ENCODE assay signal across 8 cellular contexts in the genomic region with DNA sequence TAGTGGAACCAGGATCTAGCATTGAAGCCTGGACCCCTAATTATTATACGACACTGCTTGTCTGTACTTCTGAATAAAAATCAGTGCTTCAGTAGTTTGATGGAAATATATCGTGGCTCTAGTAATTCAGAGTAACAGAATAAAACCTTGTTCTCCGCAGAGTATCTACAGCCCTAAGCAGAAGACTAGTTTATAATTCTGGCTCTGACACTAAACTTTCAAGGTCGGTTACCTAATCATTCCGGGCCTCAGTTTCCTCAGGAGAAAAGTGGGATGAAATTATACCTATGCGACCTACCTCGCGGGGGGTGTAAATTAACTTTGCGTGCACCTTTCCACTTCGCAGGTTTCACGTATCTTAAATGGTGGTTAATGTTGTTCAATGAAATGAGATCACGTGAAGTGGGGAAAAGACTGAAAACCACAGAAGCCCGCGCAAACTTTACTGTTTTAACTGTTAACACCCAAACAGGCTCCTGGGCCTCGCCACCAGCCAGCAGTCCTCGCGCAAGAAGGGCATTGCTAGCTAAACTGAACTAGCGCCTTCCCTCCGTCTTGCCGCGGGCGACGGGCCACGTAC. TPM values are rescaled to one million over a fixed set of nuclear protein-coding genes. Genes with fewer than 3 reads are reported as not detected.
DNase-seq lines count a peak whose midpoint lies in the region; ATAC-seq, FAIRE-seq and TF ChIP-seq lines count a peak whose summit lies in the region.

No MANE protein-coding gene starts in this region.

- TF ChIP-seq POLR2A in A549 (IDR thresholded peaks at IDR 0.05; ENCODE audit: low read length) (no peak), lower leg skin (IDR thresholded peaks at IDR 0.05) (no peak)

- TF ChIP-seq RAD21 in A549 (conservative IDR thresholded peaks at IDR 0.05 in 1 of 2, IDR thresholded peaks at IDR 0.05 in 1 of 2), result no peak

- WGBS in A549 (ENCODE audit: missing lambda C conversion rate), result 2% methylated on average over 24 of the region's 24 CpGs
- WGBS in HUES64, result 10% methylated on average over 24 of the region's 24 CpGs
- WGBS in adipose tissue, 3 donors, result 3 to 14% (median 13%) methylated on average over 24 of the region's 24 CpGs
- 15 to 21% methylated on average over 23 to 24 of the region's 24 CpGs for WGBS in lower leg skin, 2 donors

- H3K9ac ChIP-seq in HUES64 (ENCODE audit: low read depth, low read length), result peak overlapping the region; percentile 89

- intact Hi-C loops in lower leg skin (cut with DNase I; ENCODE audit: low total_unique reads) (no loop called here), upper lobe of right lung (cut with DNase I) (no loop called here)

- FAIRE-seq in A549 (lab: Jason Lieb, UNC), result no peak

- peaks cover 44% of the 10 kb centered on the region for H3K36me3 ChIP-seq in HUES64 (ENCODE audit: insufficient read depth, low read length)
- H3K36me3 ChIP-seq in upper lobe of right lung, result peaks cover 36% of the 10 kb centered on the region

- H3K27me3 ChIP-seq in HUES64 (ENCODE audit: insufficient read depth, low read length) (no peaks in the 10 kb centered on the region), upper lobe of right lung (no peaks in the 10 kb centered on the region)

- DNase-seq in A549 (ENCODE audit: low read depth in 1 of 2, low spot score in 1 of 2), result peak in 1 of 2 experiments; percentile 6
- DNase-seq in lower leg skin (ENCODE audit: low spot score in 2 of 2), result no peak
- no peak for DNase-seq in upper lobe of right lung
- no peak for DNase-seq in SHP77 treated with DMSO at 0.1 percent for 48 hours (lab: John Stamatoyannopoulos, UW)
- DNase-seq in NK-92 treated with Interleukin-12 subunit alpha and Interleukin-12 subunit beta, amount 100 ng/mL, for 24 hours (lab: John Stamatoyannopoulos, UW), result no peak

- POLR2A ChIA-PET in A549 (lab: Yijun Ruan, JAX), result interaction anchor here (1.5 kb wide), 3 partner anchors 9 to 826 kb away, joined by 3 to 18 read pairs (median 4); a partner anchor contains a TSS

- H3K4me3 ChIP-seq in A549 (peak overlapping the region; percentile 70), HUES64 (ENCODE audit: low read length) (peak overlapping the region; percentile 84), lower leg skin (ENCODE audit: low read depth, poor library complexity, severe bottlenecking) (peak overlapping the region; percentile 57), upper lobe of right lung (peak overlapping the region; percentile 86)

- H3K27ac ChIP-seq in A549, result peak overlapping the region; percentile 93 to 96
- peak overlapping the region; percentile 93 for H3K27ac ChIP-seq in HUES64 (ENCODE audit: low read depth, low read length)
- H3K27ac ChIP-seq in adipose tissue (ENCODE audit: low read depth, low read length), result peak overlapping the region; percentile 93
- H3K27ac ChIP-seq in upper lobe of right lung, result peak overlapping the region; percentile 95

- H3K9me3 ChIP-seq in A549 (no peaks in the 10 kb centered on the region), HUES64 (ENCODE audit: insufficient read depth, low read depth, low read length) (no peaks in the 10 kb centered on the region), upper lobe of right lung (no peaks in the 10 kb centered on the region)

- ATAC-seq in A549 (no peak), upper lobe of right lung (no peak), GM21360 (IDR thresholded peaks at IDR 0.05; ENCODE audit: unreplicated experiment) (no peak)

- peak overlapping the region; percentile 96 for H3K4me2 ChIP-seq in A549

- H3K4me1 ChIP-seq in A549, result peaks cover 29% of the 10 kb centered on the region; the same call in 2 of the 3 replicates
- H3K4me1 ChIP-seq in HUES64 (ENCODE audit: insufficient read depth, low read length), result peaks cover 23% of the 10 kb centered on the region
- peaks cover 54% of the 10 kb centered on the region for H3K4me1 ChIP-seq in upper lobe of right lung

- TF ChIP-seq CTCF in A549 (IDR thresholded peaks at IDR 0.05) (no peak), lower leg skin (IDR thresholded peaks at IDR 0.05) (no peak), upper lobe of right lung (IDR thresholded peaks at IDR 0.05) (no peak)

- no peak for TF ChIP-seq EP300 in A549 (IDR thresholded peaks at IDR 0.05)

- CTCF ChIA-PET in A549 (lab: Yijun Ruan, JAX), result interaction anchor here (0.7 kb wide), 1 partner anchor 19 kb away, joined by 3 read pairs; no protein-coding TSS in a partner anchor

TF ChIP-seq in A549, 52 proteins besides CTCF, POLR2A, EP300 and RAD21 (continues in another document):
- TF ChIP-seq BHLHE40 (IDR thresholded peaks at IDR 0.05; ENCODE audit: low read depth, low read length) (no peak), MYC (IDR thresholded peaks at IDR 0.05; ENCODE audit: borderline replicate concordance, low read length) (no peak), TP53 (CRISPR knock-in tag; IDR thresholded peaks at IDR 0.05) (0 out of 2 replicates have a peak, but pooled peaks have one; percentile 18), RARB (CRISPR knock-in tag; IDR thresholded peaks at IDR 0.05) (no peak), POLR2AphosphoS2 (conservative IDR thresholded peaks at IDR 0.05; ENCODE audit: low read length) (no peak), ZFP36 (IDR thresholded peaks at IDR 0.05; ENCODE audit: borderline replicate concordance, partially characterized antibody) (no peak), FOSB (CRISPR knock-in tag; IDR thresholded peaks at IDR 0.05) (0 out of 2 replicates have a peak, but pooled peaks have one; percentile 54), HEYL (CRISPR knock-in tag; IDR thresholded peaks at IDR 0.05) (no peak), JUNB (IDR thresholded peaks at IDR 0.05) (no peak), NPAS2 (CRISPR knock-in tag; IDR thresholded peaks at IDR 0.05; ENCODE audit: borderline replicate concordance) (no peak), SREBF2 (IDR thresholded peaks at IDR 0.05) (no peak), ESRRA (IDR thresholded peaks at IDR 0.05; ENCODE audit: borderline replicate concordance, low read length) (no peak), TFCP2L1 (CRISPR knock-in tag; IDR thresholded peaks at IDR 0.05) (no peak), RFX5 (IDR thresholded peaks at IDR 0.05) (no peak), EHMT2 (IDR thresholded peaks at IDR 0.05; ENCODE audit: low read depth) (no peak)
- TF ChIP-seq, protein P1, sequence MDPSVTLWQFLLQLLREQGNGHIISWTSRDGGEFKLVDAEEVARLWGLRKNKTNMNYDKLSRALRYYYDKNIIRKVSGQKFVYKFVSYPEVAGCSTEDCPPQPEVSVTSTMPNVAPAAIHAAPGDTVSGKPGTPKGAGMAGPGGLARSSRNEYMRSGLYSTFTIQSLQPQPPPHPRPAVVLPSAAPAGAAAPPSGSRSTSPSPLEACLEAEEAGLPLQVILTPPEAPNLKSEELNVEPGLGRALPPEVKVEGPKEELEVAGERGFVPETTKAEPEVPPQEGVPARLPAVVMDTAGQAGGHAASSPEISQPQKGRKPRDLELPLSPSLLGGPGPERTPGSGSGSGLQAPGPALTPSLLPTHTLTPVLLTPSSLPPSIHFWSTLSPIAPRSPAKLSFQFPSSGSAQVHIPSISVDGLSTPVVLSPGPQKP (IDR thresholded peaks at IDR 0.05; ENCODE audit: low read depth, low read length), result no peak
- TF ChIP-seq, protein P2, sequence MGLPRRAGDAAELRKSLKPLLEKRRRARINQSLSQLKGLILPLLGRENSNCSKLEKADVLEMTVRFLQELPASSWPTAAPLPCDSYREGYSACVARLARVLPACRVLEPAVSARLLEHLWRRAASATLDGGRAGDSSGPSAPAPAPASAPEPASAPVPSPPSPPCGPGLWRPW (IDR thresholded peaks at IDR 0.05), result no peak
- TF ChIP-seq, protein P3, sequence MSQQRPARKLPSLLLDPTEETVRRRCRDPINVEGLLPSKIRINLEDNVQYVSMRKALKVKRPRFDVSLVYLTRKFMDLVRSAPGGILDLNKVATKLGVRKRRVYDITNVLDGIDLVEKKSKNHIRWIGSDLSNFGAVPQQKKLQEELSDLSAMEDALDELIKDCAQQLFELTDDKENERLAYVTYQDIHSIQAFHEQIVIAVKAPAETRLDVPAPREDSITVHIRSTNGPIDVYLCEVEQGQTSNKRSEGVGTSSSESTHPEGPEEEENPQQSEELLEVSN (IDR thresholded peaks at IDR 0.05; ENCODE audit: borderline replicate concordance, low read depth), result no peak

RNA-seq across cellular contexts. Expression of a gene that starts 0.6 kb away (rescaled TPM):
- polyA plus RNA-seq in A549 (2011; rRNA removed) (21.7 and 27.4 TPM in 2 replicates), A549 (2017; fragmentation: RNase III; extraction: RNeasy Plus Mini Kit Qiagen cat#74134 plus additional on column Dnase treatment) (20.5 to 20.9 TPM (median 20.9 TPM) in 3 replicates), adipose tissue (10 to 100 TPM in 1 of 3 donors, 1 to 10 TPM in 2; 5.2 to 10.5 (median 5.6) TPM)
- polyA plus RNA-seq in A549 (2012; cell fraction: cytosol; rRNA removed), result 4.8 and 5.7 TPM in 2 replicates
- polyA plus RNA-seq in A549 (2012; cell fraction: nucleus; rRNA removed), result 1.9 and 4.5 TPM in 2 replicates
- polyA minus RNA-seq in A549 (2011; rRNA and poly(A)+ RNA removed), result 7.4 and 9.2 TPM in 2 replicates
- 17.7 TPM for polyA plus RNA-seq in HUES64 (2013, experiment 1 of 2)
- polyA plus RNA-seq in HUES64 (2013, experiment 2 of 2), result 17.1 TPM
- total RNA-seq in lower leg skin (10 to 100 TPM; 16.8 to 31.3 (median 20.3) TPM), upper lobe of right lung (26.3 TPM)

RNA-seq across cellular contexts. Expression of a gene that starts 0.8 kb away (rescaled TPM):
- polyA plus RNA-seq in A549 (2011; rRNA removed) (14.8 and 15.8 TPM in 2 replicates), A549 (2017; fragmentation: RNase III; extraction: RNeasy Plus Mini Kit Qiagen cat#74134 plus additional on column Dnase treatment) (13.5 to 16.2 TPM (median 14.5 TPM) in 3 replicates), adipose tissue (10 to 100 TPM; 17.1 to 49.3 (median 18.5) TPM)
- 2.0 and 3.4 TPM in 2 replicates for polyA plus RNA-seq in A549 (2012; cell fraction: cytosol; rRNA removed)
- 2.1 and 2.2 TPM in 2 replicates for polyA plus RNA-seq in A549 (2012; cell fraction: nucleus; rRNA removed)
- polyA minus RNA-seq in A549 (2011; rRNA and poly(A)+ RNA removed), result 3.5 and 3.9 TPM in 2 replicates
- 8.4 TPM for polyA plus RNA-seq in HUES64 (2013, experiment 1 of 2)
- polyA plus RNA-seq in HUES64 (2013, experiment 2 of 2), result 8.7 TPM
- total RNA-seq in lower leg skin (10 to 100 TPM; 13.2 to 41.9 (median 29.7) TPM), upper lobe of right lung (36.5 TPM)

RNA-seq across cellular contexts. Expression of a gene that starts 43.0 kb away (rescaled TPM):
- polyA plus RNA-seq in A549 (2011; rRNA removed) (22.6 and 29.6 TPM in 2 replicates), A549 (2017; fragmentation: RNase III; extraction: RNeasy Plus Mini Kit Qiagen cat#74134 plus additional on column Dnase treatment) (12.3 to 16.1 TPM (median 15.5 TPM) in 3 replicates), adipose tissue (10 to 100 TPM in 2 of 3 donors, 1 to 10 TPM in 1; 9.2 to 26.3 (median 21.8) TPM)
- 2.7 and 2.9 TPM in 2 replicates for polyA plus RNA-seq in A549 (2012; cell fraction: cytosol; rRNA removed)
- 1.1 and 1.8 TPM in 2 replicates for polyA plus RNA-seq in A549 (2012; cell fraction: nucleus; rRNA removed)
- 7.8 and 8.8 TPM in 2 replicates for polyA minus RNA-seq in A549 (2011; rRNA and poly(A)+ RNA removed)
- 11.1 TPM for polyA plus RNA-seq in HUES64 (2013, experiment 1 of 2)
- polyA plus RNA-seq in HUES64 (2013, experiment 2 of 2), result 13.4 TPM
- total RNA-seq in lower leg skin (10 to 100 TPM; 25.6 to 37.1 (median 33.3) TPM), upper lobe of right lung (27.4 TPM)
